Comparison of ENCODE assay signal across 18 cellular contexts in genomic region chr6:139361211-139361610, GRCh38.
DNase-seq lines count a peak whose midpoint lies in the region; ATAC-seq lines count a peak whose summit lies in the region.
"Had no signal": no experiment of that assay in that cellular context is flagged by ENCODE, and none has a peak within 500 bp of the region (broad histone marks: within the 10 kb centered on the region; RNA-seq: fewer than 3 reads in every experiment).

No MANE protein-coding gene starts in this region.

- H3K27ac Mint-ChIP-seq in effector memory CD8-positive, alpha-beta T cell = peak overlapping the region; percentile 18 to 58
- H3K27ac Mint-ChIP-seq: activated naive CD8-positive, alpha-beta T cell treated with anti-CD3 and anti-CD28 coated beads, Interleukin-2, amount 10 ng/mL, durations not matched to agents 7 days and 5 days; activated T-helper 1 cell treated with anti-CD3 and anti-CD28 coated beads, Interleukin-12 subunit alpha, Interleukin-12 subunit beta, Interleukin-2, Interleukin-4 antibody, amounts not matched to agents 30 ng/mL and 10 ng/mL and 1 ng/mL, durations not matched to agents 14 hours and 24 hours and 36 hours; brain had no signal

- DNase-seq in DMS 273 (lab: John Stamatoyannopoulos, UW; ENCODE audit: unreplicated experiment) = peak; percentile 82
- peak; percentile 38 for DNase-seq in NOMO-1 treated with dmso at 0.1 percent for 144 hours (lab: John Stamatoyannopoulos, UW; ENCODE audit: unreplicated experiment)
- no peak for DNase-seq in effector memory CD8-positive, alpha-beta T cell
- no peak for DNase-seq in DMS153 (lab: John Stamatoyannopoulos, UW)
- no peak for DNase-seq in activated T-cell treated with anti-CD3 and anti-CD28 coated beads, Interleukin-2, amount 50 U/mL, for 48 hours
- DNase-seq: activated CD4-positive, CD25-positive, alpha-beta regulatory T cell; activated naive CD8-positive, alpha-beta T cell treated with anti-CD3 and anti-CD28 coated beads, Interleukin-2, amount 10 ng/mL, durations not matched to agents 7 days and 5 days; colonic mucosa; naive B cell; NCI-H1930; stimulated activated CD8-positive, alpha-beta memory T cell treated with anti-CD3 and anti-CD28 coated beads, Interleukin-4, amount 100 ng/mL, for 48 hours; T-helper 1 cell had no signal

- H3K9me3 ChIP-seq in KOPT-K1 (ENCODE audit: insufficient read depth, low read length, poor library complexity, severe bottlenecking) = no peaks in the 10 kb centered on the region
- H3K9me3 ChIP-seq: colonic mucosa, vagina had no signal

- no peaks in the 10 kb centered on the region for H3K36me3 ChIP-seq in KOPT-K1 (ENCODE audit: insufficient read depth, low read length)
- H3K36me3 ChIP-seq: colonic mucosa, vagina had no signal

- ATAC-seq in effector memory CD8-positive, alpha-beta T cell (replicated peaks) = no peak
- no peak for ATAC-seq in HG03196 (IDR thresholded peaks at IDR 0.05; ENCODE audit: unreplicated experiment)

- H3K27ac ChIP-seq in KOPT-K1 (ENCODE audit: low read depth, low read length, poor library complexity, severe bottlenecking) = peak overlapping the region; percentile 8
- H3K27ac ChIP-seq: colonic mucosa, RWPE1, vagina had no signal

- no peaks in the 10 kb centered on the region for H3K36me3 Mint-ChIP-seq in effector memory CD8-positive, alpha-beta T cell (ENCODE audit: insufficient read depth)
- H3K36me3 Mint-ChIP-seq: activated naive CD8-positive, alpha-beta T cell treated with anti-CD3 and anti-CD28 coated beads, Interleukin-2, amount 10 ng/mL, durations not matched to agents 7 days and 5 days; brain had no signal

- no peak overlapping the region for H3K4me3 Mint-ChIP-seq in effector memory CD8-positive, alpha-beta T cell
- H3K4me3 Mint-ChIP-seq: activated naive CD8-positive, alpha-beta T cell treated with anti-CD3 and anti-CD28 coated beads, Interleukin-2, amount 10 ng/mL, durations not matched to agents 7 days and 5 days; activated T-helper 1 cell treated with anti-CD3 and anti-CD28 coated beads, Interleukin-12 subunit alpha, Interleukin-12 subunit beta, Interleukin-2, Interleukin-4 antibody, amounts not matched to agents 30 ng/mL and 10 ng/mL and 1 ng/mL, durations not matched to agents 14 hours and 24 hours and 36 hours; brain; naive B cell had no signal

- no peaks in the 10 kb centered on the region for H3K9me3 Mint-ChIP-seq in effector memory CD8-positive, alpha-beta T cell
- H3K9me3 Mint-ChIP-seq: naive B cell had no signal

- H3K4me1 Mint-ChIP-seq in effector memory CD8-positive, alpha-beta T cell (ENCODE audit: low read depth in 2 of 2) = peaks cover 19 to 23% of the 10 kb centered on the region in 2 donors

- H3K27me3 Mint-ChIP-seq in effector memory CD8-positive, alpha-beta T cell = no peaks in the 10 kb centered on the region
- H3K27me3 Mint-ChIP-seq: activated naive CD8-positive, alpha-beta T cell treated with anti-CD3 and anti-CD28 coated beads, Interleukin-2, amount 10 ng/mL, durations not matched to agents 7 days and 5 days; brain; naive B cell had no signal

Comparison
In these comparisons a context has a peak if more than half of its experiments do, and no peak if none do; other contexts are left out.
1. DNase-seq: peak in DMS 273 (single experiment) and NOMO-1 treated with dmso at 0.1 percent for 144 hours (single experiment); none in effector memory CD8-positive, alpha-beta T cell (0 of 3), DMS153 (single experiment) and activated T-cell treated with anti-CD3 and anti-CD28 coated beads, Interleukin-2, amount 50 U/mL, for 48 hours (0 of 2).